In the genomic region with DNA sequence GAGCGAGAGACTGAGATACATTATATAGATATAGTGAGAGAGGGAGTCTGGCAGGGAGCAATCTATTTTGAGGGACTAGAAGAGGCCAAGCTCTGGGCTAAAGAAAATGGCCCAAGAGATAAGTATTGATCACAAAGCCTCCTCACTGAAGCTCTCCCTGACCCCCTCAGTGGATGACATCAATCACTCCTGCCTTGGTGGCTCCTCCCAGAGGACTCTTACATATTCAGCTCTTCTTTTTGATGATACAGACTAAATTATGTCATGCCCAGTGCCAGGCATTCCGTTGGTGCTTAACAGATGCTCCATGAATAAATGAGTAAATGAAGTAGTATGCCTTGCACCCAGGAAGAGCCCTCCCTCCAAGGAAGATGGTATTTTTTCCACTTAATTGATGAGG, we compare ENCODE assay signal across 24 cellular contexts.
"Had no signal": no experiment of that assay in that cellular context is flagged by ENCODE, and none has a peak within 500 bp of the region (broad histone marks: within the 10 kb centered on the region; RNA-seq: fewer than 3 reads in every experiment).

No MANE protein-coding gene starts in this region.

- H3K36me3 Mint-ChIP-seq: immature natural killer cell; memory B cell; naive thymus-derived CD8-positive, alpha-beta T cell had no signal

- DNase-seq: cortex of kidney; effector memory CD8-positive, alpha-beta T cell; hypothalamus; immature natural killer cell; naive thymus-derived CD8-positive, alpha-beta T cell; nucleus accumbens; stimulated activated CD4-positive, alpha-beta T cell treated with anti-CD3 and anti-CD28 coated beads, Interleukin-12 subunit alpha, Interleukin-12 subunit beta, amount 100 ng/mL, for 4 hours; stimulated activated CD4-positive, alpha-beta T cell treated with anti-CD3 and anti-CD28 coated beads, Interleukin-1b, Interleukin-23, amount 100 ng/mL, for 48 hours; stimulated activated CD4-positive, alpha-beta T cell treated with anti-CD3 and anti-CD28 coated beads, Interleukin-4, amount 100 ng/mL, for 1 hour; stimulated activated CD8-positive, alpha-beta memory T cell treated with anti-CD3 and anti-CD28 coated beads, Interleukin-4, amount 100 ng/mL, for 48 hours; stimulated activated naive CD4-positive, alpha-beta T cell; stimulated activated naive CD8-positive, alpha-beta T cell treated with anti-CD3 and anti-CD28 coated beads, Interleukin-15, amount 100 ng/mL, for 72 hours; transverse colon had no signal

- H3K36me3 ChIP-seq: prostate gland, right atrium auricular region, suprapubic skin, transverse colon, vagina had no signal

- H3K27me3 ChIP-seq: right atrium auricular region, vagina had no signal

- H3K27ac ChIP-seq: prostate gland, right atrium auricular region, suprapubic skin, transverse colon, vagina had no signal

- FAIRE-seq: frontal cortex, keratinocyte had no signal

- H3K4me3 Mint-ChIP-seq: effector memory CD8-positive, alpha-beta T cell; immature natural killer cell; memory B cell; stimulated activated naive CD8-positive, alpha-beta T cell treated with anti-CD3 and anti-CD28 coated beads, Interleukin-15, amount 100 ng/mL, for 72 hours had no signal

- H3K4me1 ChIP-seq: prostate gland had no signal

- H3K4me2 ChIP-seq: smooth muscle cell had no signal

- H3K4me3 ChIP-seq: lung, prostate gland, right atrium auricular region, smooth muscle cell, suprapubic skin, transverse colon, vagina had no signal

- ATAC-seq: effector memory CD8-positive, alpha-beta T cell; left lobe of liver; naive thymus-derived CD8-positive, alpha-beta T cell; sciatic nerve; stimulated activated naive CD8-positive, alpha-beta T cell treated with anti-CD3 and anti-CD28 coated beads, Interleukin-15, amount 100 ng/mL, for 72 hours had no signal

- H3K9me3 Mint-ChIP-seq: effector memory CD8-positive, alpha-beta T cell; immature natural killer cell; naive thymus-derived CD8-positive, alpha-beta T cell; stimulated activated naive CD8-positive, alpha-beta T cell treated with anti-CD3 and anti-CD28 coated beads, Interleukin-15, amount 100 ng/mL, for 72 hours had no signal

- H3K9me3 ChIP-seq: prostate gland, right atrium auricular region, suprapubic skin, transverse colon, vagina had no signal

- H3K27ac Mint-ChIP-seq: effector memory CD8-positive, alpha-beta T cell; immature natural killer cell; memory B cell; naive thymus-derived CD8-positive, alpha-beta T cell had no signal
